Comparison of ENCODE assay signal across 30 cellular contexts in genomic region chr6:7811441-7811840, GRCh38.
"Had no signal": no experiment of that assay in that cellular context is flagged by ENCODE, and none has a peak within 500 bp of the region (broad histone marks: within the 10 kb centered on the region; RNA-seq: fewer than 3 reads in every experiment).

No MANE protein-coding gene starts in this region.

- H3K4me3 ChIP-seq: esophagus squamous epithelium, left lung, lung, mucosa of descending colon, skin epidermis, thoracic aorta, uterus had no signal

- H3K4me1 Mint-ChIP-seq: activated B cell treated with CpG ODN at 0.5 μM for 24 hours; activated CD8-positive, alpha-beta memory T cell treated with anti-CD3 and anti-CD28 coated beads, Interleukin-2, amount 10 ng/mL, durations not matched to agents 7 days and 5 days; activated naive CD4-positive, alpha-beta T cell treated with anti-CD3 and anti-CD28 coated beads, Interleukin-2, amount 50 U/mL, for 24 hours; activated naive CD8-positive, alpha-beta T cell treated with anti-CD3 and anti-CD28 coated beads, Interleukin-2, amount 50 U/mL, for 24 hours; central memory CD8-positive, alpha-beta T cell had no signal

- H3K4me3 Mint-ChIP-seq: activated B cell treated with CpG ODN at 0.5 μM for 24 hours; activated CD8-positive, alpha-beta memory T cell treated with anti-CD3 and anti-CD28 coated beads, Interleukin-2, amount 10 ng/mL, durations not matched to agents 7 days and 5 days; activated CD8-positive, alpha-beta T cell treated with anti-CD3 and anti-CD28 coated beads, Interleukin-2, amount 10 ng/mL, durations not matched to agents 7 days and 5 days; activated naive CD4-positive, alpha-beta T cell treated with anti-CD3 and anti-CD28 coated beads, Interleukin-2, amount 50 U/mL, for 24 hours; activated naive CD8-positive, alpha-beta T cell treated with anti-CD3 and anti-CD28 coated beads, Interleukin-2, amount 50 U/mL, for 24 hours; central memory CD8-positive, alpha-beta T cell; natural killer cell treated with Interleukin-12 subunit alpha and Interleukin-12 subunit beta and Interleukin-15 and Interleukin-18, amount 100 ng/mL, for 72 hours; stimulated activated naive CD8-positive, alpha-beta T cell treated with anti-CD3 and anti-CD28 coated beads, Interleukin-15, Interleukin-2, amounts not matched to agents 100 ng/mL and 50 ng/mL, for 24 hours; T-helper 2 cell treated with Interferon-gamma antibody and Interleukin-4, amounts not matched to agents 5 μg/mL and 100 μg/mL, for 36 hours; type B pancreatic cell had no signal

- H3K36me3 ChIP-seq: esophagus squamous epithelium, left lung, thoracic aorta, uterus had no signal

- H3K27me3 Mint-ChIP-seq: progenitor cell of endocrine pancreas, type B pancreatic cell had no signal

- H3K27ac ChIP-seq: epithelial cell of prostate, esophagus squamous epithelium, left lung, skin epidermis, thoracic aorta, uterus had no signal

- DNase-seq: activated B cell treated with CpG ODN at 0.5 μM for 24 hours; activated CD4-positive, alpha-beta T cell treated with anti-CD3 and anti-CD28 coated beads, Interleukin-2, amount 50 U/mL, for 1 hour; activated CD8-positive, alpha-beta memory T cell treated with anti-CD3 and anti-CD28 coated beads, Interleukin-2, amount 10 ng/mL, durations not matched to agents 7 days and 5 days; activated CD8-positive, alpha-beta T cell treated with anti-CD3 and anti-CD28 coated beads, Interleukin-2, amount 10 ng/mL, durations not matched to agents 7 days and 5 days; activated naive CD8-positive, alpha-beta T cell treated with anti-CD3 and anti-CD28 coated beads, Interleukin-2, amount 50 U/mL, for 24 hours; activated T-cell treated with anti-CD3 and anti-CD28 coated beads, Interleukin-2, amount 50 U/mL, for 48 hours; dermis blood vessel endothelial cell; effector CD4-positive, alpha-beta T cell; esophagus squamous epithelium; foreskin melanocyte; left lung; mucosa of descending colon; stimulated activated CD4-positive, alpha-beta T cell treated with anti-CD3 and anti-CD28 coated beads, Interleukin-12 subunit alpha, Interleukin-12 subunit beta, amount 100 ng/mL, for 4 hours; stimulated activated CD4-positive, alpha-beta T cell treated with anti-CD3 and anti-CD28 coated beads, Interleukin-4, amount 100 ng/mL, for 1 hour; T-helper 1 cell; uterus had no signal

- H3K9me3 ChIP-seq: esophagus squamous epithelium, left lung, mucosa of descending colon, thoracic aorta, uterus had no signal

- H3K27ac Mint-ChIP-seq: activated B cell treated with CpG ODN at 0.5 μM for 24 hours; activated CD8-positive, alpha-beta memory T cell treated with anti-CD3 and anti-CD28 coated beads, Interleukin-2, amount 10 ng/mL, durations not matched to agents 7 days and 5 days; activated CD8-positive, alpha-beta T cell treated with anti-CD3 and anti-CD28 coated beads, Interleukin-2, amount 10 ng/mL, durations not matched to agents 7 days and 5 days; activated naive CD4-positive, alpha-beta T cell treated with anti-CD3 and anti-CD28 coated beads, Interleukin-2, amount 50 U/mL, for 24 hours; activated naive CD8-positive, alpha-beta T cell treated with anti-CD3 and anti-CD28 coated beads, Interleukin-2, amount 50 U/mL, for 24 hours; activated T-helper 2 cell treated with anti-CD3 and anti-CD28 coated beads, Interferon-gamma antibody, Interleukin-2, Interleukin-4, amounts not matched to agents 10 μg/mL and 5 μg/mL and 100 μg/mL, durations not matched to agents 14 hours and 24 hours and 36 hours; natural killer cell treated with Interleukin-12 subunit alpha and Interleukin-12 subunit beta and Interleukin-15 and Interleukin-18, amount 100 ng/mL, for 72 hours; progenitor cell of endocrine pancreas; stimulated activated naive CD8-positive, alpha-beta T cell treated with anti-CD3 and anti-CD28 coated beads, Interleukin-15, Interleukin-2, amounts not matched to agents 100 ng/mL and 50 ng/mL, for 24 hours; T-helper 2 cell treated with Interferon-gamma antibody and Interleukin-4, amounts not matched to agents 5 μg/mL and 100 μg/mL, for 36 hours; type B pancreatic cell had no signal

- H3K27me3 ChIP-seq: left lung, uterus had no signal

- H3K9me3 Mint-ChIP-seq: activated B cell treated with CpG ODN at 0.5 μM for 24 hours; activated naive CD4-positive, alpha-beta T cell treated with anti-CD3 and anti-CD28 coated beads, Interleukin-2, amount 50 U/mL, for 24 hours; activated naive CD8-positive, alpha-beta T cell treated with anti-CD3 and anti-CD28 coated beads, Interleukin-2, amount 50 U/mL, for 24 hours; activated T-helper 2 cell treated with anti-CD3 and anti-CD28 coated beads, Interferon-gamma antibody, Interleukin-2, Interleukin-4, amounts not matched to agents 10 μg/mL and 5 μg/mL and 100 μg/mL, durations not matched to agents 14 hours and 24 hours and 36 hours; central memory CD8-positive, alpha-beta T cell; natural killer cell treated with Interleukin-12 subunit alpha and Interleukin-12 subunit beta and Interleukin-15 and Interleukin-18, amount 100 ng/mL, for 72 hours; stimulated activated naive CD8-positive, alpha-beta T cell treated with anti-CD3 and anti-CD28 coated beads, Interleukin-15, Interleukin-2, amounts not matched to agents 100 ng/mL and 50 ng/mL, for 24 hours; T-helper 2 cell treated with Interferon-gamma antibody and Interleukin-4, amounts not matched to agents 5 μg/mL and 100 μg/mL, for 36 hours; type B pancreatic cell had no signal

- ATAC-seq: activated CD8-positive, alpha-beta memory T cell treated with anti-CD3 and anti-CD28 coated beads, Interleukin-2, amount 10 ng/mL, durations not matched to agents 7 days and 5 days; activated CD8-positive, alpha-beta T cell treated with anti-CD3 and anti-CD28 coated beads, Interleukin-2, amount 10 ng/mL, durations not matched to agents 7 days and 5 days; activated naive CD8-positive, alpha-beta T cell treated with anti-CD3 and anti-CD28 coated beads, Interleukin-2, amount 50 U/mL, for 24 hours; left lung; mucosa of descending colon; sciatic nerve had no signal

- H3K36me3 Mint-ChIP-seq: activated CD8-positive, alpha-beta memory T cell treated with anti-CD3 and anti-CD28 coated beads, Interleukin-2, amount 10 ng/mL, durations not matched to agents 7 days and 5 days; activated naive CD4-positive, alpha-beta T cell treated with anti-CD3 and anti-CD28 coated beads, Interleukin-2, amount 50 U/mL, for 24 hours; natural killer cell treated with Interleukin-12 subunit alpha and Interleukin-12 subunit beta and Interleukin-15 and Interleukin-18, amount 100 ng/mL, for 72 hours; type B pancreatic cell had no signal

- H3K4me1 ChIP-seq: esophagus squamous epithelium, left lung, uterus had no signal

- FAIRE-seq: bronchial epithelial cell had no signal
